Comparison of ENCODE assay signal across 21 cellular contexts in genomic region chr1:41618871-41619270, GRCh38.
DNase-seq lines count a peak whose midpoint lies in the region; ATAC-seq and TF ChIP-seq lines count a peak whose summit lies in the region.
"Had no signal": no experiment of that assay in that cellular context is flagged by ENCODE, and none has a peak within 500 bp of the region (broad histone marks: within the 10 kb centered on the region; RNA-seq: fewer than 3 reads in every experiment).

No MANE protein-coding gene starts in this region.

- no peak overlapping the region for H4K5ac ChIP-seq in IMR-90 (ENCODE audit: low read depth, low read length)

- no peak overlapping the region for H2BK20ac ChIP-seq in IMR-90 (ENCODE audit: low read depth, low read length)

- H3K27me3 ChIP-seq in IMR-90 (ENCODE audit: control insufficient read depth, insufficient read depth, low read length) (no peaks in the 10 kb centered on the region), lower lobe of right lung (ENCODE audit: low read depth) (no peaks in the 10 kb centered on the region)
- H3K27me3 ChIP-seq: BLaER1 had no signal

- H4K8ac ChIP-seq in IMR-90 (ENCODE audit: low read depth in 2 of 2, low read length in 2 of 2), result no peak overlapping the region

- CTCF ChIA-PET in activated CD8-positive, alpha-beta T cell treated with anti-CD3 and anti-CD28 coated beads, Interleukin-2, amount 10 ng/mL, durations not matched to agents 7 days and 5 days (lab: Charles Lee), result no interaction called here
- CTCF ChIA-PET in activated CD8-positive, alpha-beta T cell treated with anti-CD3 and anti-CD28 coated beads for 36 hours (lab: Charles Lee), result no interaction called here
- CTCF ChIA-PET in IMR-90 (lab: Yijun Ruan, JAX), result no interaction called here

- H3K9ac ChIP-seq in IMR-90 (ENCODE audit: low read depth, low read length), result no peak overlapping the region
- H3K9ac ChIP-seq: BLaER1, SK-N-SH had no signal

- H3K36me3 ChIP-seq in IMR-90 (ENCODE audit: control insufficient read depth, insufficient read depth, low read length), result no peaks in the 10 kb centered on the region
- H3K36me3 ChIP-seq in lower lobe of right lung, result no peaks in the 10 kb centered on the region
- H3K36me3 ChIP-seq: BLaER1, HAP-1 had no signal

- in situ Hi-C loops in IMR-90 (cut with MboI; ENCODE audit: low sequenced_read_pairs), result loop anchor here (5.0 kb wide), 1 partner anchor 48 kb away; no protein-coding TSS in a partner anchor

- TF ChIP-seq CTCF in activated CD8-positive, alpha-beta T cell treated with anti-CD3 and anti-CD28 coated beads for 36 hours (IDR thresholded peaks at IDR 0.05), result no peak
- TF ChIP-seq CTCF in IMR-90 (conservative IDR thresholded peaks at IDR 0.05; ENCODE audit: low read depth, low read length) (no peak), lower lobe of right lung (IDR thresholded peaks at IDR 0.05) (no peak)

- peaks cover 17 to 26% of the 10 kb centered on the region in 2 experiments; a peak in 3 of 4 replicates for H3K79me1 ChIP-seq in IMR-90 (ENCODE audit: low read depth in 1 of 2, low read length in 2 of 2)

- no peak overlapping the region for H3K56ac ChIP-seq in IMR-90 (ENCODE audit: extremely low read depth, insufficient read depth, low read length)

- POLR2A ChIA-PET in activated CD8-positive, alpha-beta T cell treated with anti-CD3 and anti-CD28 coated beads, Interleukin-2, amount 10 ng/mL, durations not matched to agents 7 days and 5 days (lab: Charles Lee), result no interaction called here
- POLR2A ChIA-PET in activated CD8-positive, alpha-beta T cell treated with anti-CD3 and anti-CD28 coated beads for 36 hours (lab: Charles Lee), result interaction anchor here (0.6 to 1.1 kb wide), 2 partner anchors 8 to 48 kb away, joined by 3 read pairs; no protein-coding TSS in a partner anchor
- POLR2A ChIA-PET in IMR-90 (lab: Charles Lee; ENCODE audit: unreplicated experiment), result no interaction called here

- no peak overlapping the region for H3K14ac ChIP-seq in IMR-90 (replicated peaks; ENCODE audit: low read depth, low read length)

- H2AFZ ChIP-seq in IMR-90 (replicated peaks; ENCODE audit: low read length, poor library complexity), result no peak overlapping the region

- peaks cover 33% of the 10 kb centered on the region for H3K4me1 Mint-ChIP-seq in activated CD8-positive, alpha-beta T cell treated with anti-CD3 and anti-CD28 coated beads, Interleukin-2, amount 10 ng/mL, durations not matched to agents 7 days and 5 days (ENCODE audit: low read depth)
- peaks cover 25% of the 10 kb centered on the region for H3K4me1 Mint-ChIP-seq in activated CD8-positive, alpha-beta T cell treated with anti-CD3 and anti-CD28 coated beads for 36 hours (ENCODE audit: low read depth)

- no peak for TF ChIP-seq POLR2A in IMR-90 (IDR thresholded peaks at IDR 0.05; ENCODE audit: low read depth, low read length)

- H3K27ac ChIP-seq in IMR-90 (ENCODE audit: insufficient read depth, low read length), result no peak overlapping the region
- H3K27ac ChIP-seq in lower lobe of right lung, result peak overlapping the region; percentile 64
- peak overlapping the region; percentile 88 for H3K27ac ChIP-seq in substantia nigra (ENCODE audit: low read depth, low read length, poor library complexity, severe bottlenecking)
- H3K27ac ChIP-seq: BLaER1 had no signal

- H3K27ac Mint-ChIP-seq in activated CD8-positive, alpha-beta T cell treated with anti-CD3 and anti-CD28 coated beads, Interleukin-2, amount 10 ng/mL, durations not matched to agents 7 days and 5 days, result peak overlapping the region; percentile 40
- H3K27ac Mint-ChIP-seq in activated CD8-positive, alpha-beta T cell treated with anti-CD3 and anti-CD28 coated beads for 36 hours, result no peak overlapping the region
- H3K27ac Mint-ChIP-seq: activated B cell treated with CpG ODN at 0.5 μM for 24 hours; activated CD4-positive, alpha-beta memory T cell treated with anti-CD3 and anti-CD28 coated beads, Interleukin-2, amount 10 ng/mL, durations not matched to agents 7 days and 5 days had no signal

- intact Hi-C loops in activated CD8-positive, alpha-beta T cell treated with anti-CD3 and anti-CD28 coated beads for 36 hours (cut with micrococcal nuclease), result no loop called here
- intact Hi-C loops in IMR-90 (cut with micrococcal nuclease) (no loop called here), lower lobe of right lung (cut with DNase I) (no loop called here)

- no peak for TF ChIP-seq RAD21 in IMR-90 (IDR thresholded peaks at IDR 0.05; ENCODE audit: low read length)

- no peak overlapping the region for H2AK9ac ChIP-seq in IMR-90 (replicated peaks; ENCODE audit: low read depth, low read length, poor library complexity)

- peak overlapping the region; percentile 35; the same call in 1 of the 2 replicates for H2AK5ac ChIP-seq in IMR-90 (ENCODE audit: low read depth, low read length)

- dilution Hi-C loops in IMR-90 (cut with HindIII; ENCODE audit: low sequenced_read_pairs, unreplicated experiment), result no loop called here

- H3K18ac ChIP-seq in IMR-90 (ENCODE audit: low read depth, low read length), result no peak overlapping the region; the same call in 1 of the 2 replicates

- ATAC-seq in activated CD8-positive, alpha-beta T cell treated with anti-CD3 and anti-CD28 coated beads, Interleukin-2, amount 10 ng/mL, durations not matched to agents 7 days and 5 days, result no peak
- ATAC-seq in activated CD8-positive, alpha-beta T cell treated with anti-CD3 and anti-CD28 coated beads for 36 hours, result no peak
- no peak for ATAC-seq in IMR-90 (ENCODE audit: low read depth)
- no peak for ATAC-seq in lower lobe of right lung
- ATAC-seq in GM18907 (IDR thresholded peaks at IDR 0.05; ENCODE audit: unreplicated experiment), result no peak

- H2BK120ac ChIP-seq in IMR-90 (ENCODE audit: low read depth, low read length), result 0 out of 2 replicates have a peak overlapping the region, but pooled peaks have one; percentile 8

- H3K4me1 ChIP-seq in IMR-90 (ENCODE audit: control insufficient read depth, insufficient read depth, low read length) (peaks cover 25% of the 10 kb centered on the region), lower lobe of right lung (peaks cover 37% of the 10 kb centered on the region)
- H3K4me1 ChIP-seq: HAP-1 had no signal

- 93% methylated on average over 4 of the region's 6 CpGs; no CpG with 5 or more reads in 1 of the 2 experiments for WGBS in IMR-90 (ENCODE audit: extremely low coverage in 2 of 2, insufficient read length in 1 of 2), 2 experiments

- no peak overlapping the region for H3K4ac ChIP-seq in IMR-90 (ENCODE audit: low read depth, low read length)

- no peak overlapping the region for H2BK5ac ChIP-seq in IMR-90 (ENCODE audit: low read depth, low read length, poor library complexity, severe bottlenecking)

- H3K9me3 ChIP-seq in IMR-90 (ENCODE audit: control insufficient read depth, insufficient read depth, low read length), result no peaks in the 10 kb centered on the region
- no peaks in the 10 kb centered on the region for H3K9me3 ChIP-seq in lower lobe of right lung
- H3K9me3 ChIP-seq: BLaER1, HAP-1, SK-N-SH had no signal

- peaks cover 23% of the 10 kb centered on the region; the same call in 1 of the 2 replicates for H3K9me1 ChIP-seq in IMR-90 (ENCODE audit: insufficient read depth, low read length)

- H3K36me3 Mint-ChIP-seq in activated CD8-positive, alpha-beta T cell treated with anti-CD3 and anti-CD28 coated beads, Interleukin-2, amount 10 ng/mL, durations not matched to agents 7 days and 5 days (ENCODE audit: low read depth), result peaks cover 2% of the 10 kb centered on the region
- H3K36me3 Mint-ChIP-seq in activated CD8-positive, alpha-beta T cell treated with anti-CD3 and anti-CD28 coated beads for 36 hours (ENCODE audit: low read depth), result peaks cover 45% of the 10 kb centered on the region

- no peak overlapping the region for H3K4me3 Mint-ChIP-seq in activated CD8-positive, alpha-beta T cell treated with anti-CD3 and anti-CD28 coated beads, Interleukin-2, amount 10 ng/mL, durations not matched to agents 7 days and 5 days
- H3K4me3 Mint-ChIP-seq in activated CD8-positive, alpha-beta T cell treated with anti-CD3 and anti-CD28 coated beads for 36 hours, result no peak overlapping the region
- H3K4me3 Mint-ChIP-seq: activated B cell treated with CpG ODN at 0.5 μM for 24 hours; activated CD4-positive, alpha-beta memory T cell treated with anti-CD3 and anti-CD28 coated beads, Interleukin-2, amount 10 ng/mL, durations not matched to agents 7 days and 5 days had no signal

- H3K27me3 Mint-ChIP-seq in activated CD8-positive, alpha-beta T cell treated with anti-CD3 and anti-CD28 coated beads, Interleukin-2, amount 10 ng/mL, durations not matched to agents 7 days and 5 days (ENCODE audit: low read depth), result no peaks in the 10 kb centered on the region
- no peaks in the 10 kb centered on the region for H3K27me3 Mint-ChIP-seq in activated CD8-positive, alpha-beta T cell treated with anti-CD3 and anti-CD28 coated beads for 36 hours
- H3K27me3 Mint-ChIP-seq: activated B cell treated with CpG ODN at 0.5 μM for 24 hours; activated CD4-positive, alpha-beta memory T cell treated with anti-CD3 and anti-CD28 coated beads, Interleukin-2, amount 10 ng/mL, durations not matched to agents 7 days and 5 days had no signal

- H3K9me3 Mint-ChIP-seq in activated CD8-positive, alpha-beta T cell treated with anti-CD3 and anti-CD28 coated beads, Interleukin-2, amount 10 ng/mL, durations not matched to agents 7 days and 5 days (ENCODE audit: insufficient read depth), result no peaks in the 10 kb centered on the region
- H3K9me3 Mint-ChIP-seq in activated CD8-positive, alpha-beta T cell treated with anti-CD3 and anti-CD28 coated beads for 36 hours, result no peaks in the 10 kb centered on the region
- H3K9me3 Mint-ChIP-seq: activated B cell treated with CpG ODN at 0.5 μM for 24 hours; activated CD4-positive, alpha-beta memory T cell treated with anti-CD3 and anti-CD28 coated beads, Interleukin-2, amount 10 ng/mL, durations not matched to agents 7 days and 5 days had no signal

- no peak overlapping the region for H2BK15ac ChIP-seq in IMR-90 (ENCODE audit: low read depth, low read length)

- DNase-seq in activated CD8-positive, alpha-beta T cell treated with anti-CD3 and anti-CD28 coated beads, Interleukin-2, amount 10 ng/mL, durations not matched to agents 7 days and 5 days, result no peak
- DNase-seq in activated CD8-positive, alpha-beta T cell treated with anti-CD3 and anti-CD28 coated beads for 36 hours, result no peak
- no peak for DNase-seq in IMR-90
- DNase-seq in lower lobe of right lung, result no peak
- no peak for DNase-seq in substantia nigra (lab: John Stamatoyannopoulos, UW)
- no peak for DNase-seq in RKO (ENCODE audit: low spot score)
- DNase-seq in epidermal melanocyte (ENCODE audit: insufficient read length, low spot score), result no peak
- DNase-seq: activated B cell treated with CpG ODN at 0.5 μM for 24 hours; activated CD4-positive, alpha-beta memory T cell treated with anti-CD3 and anti-CD28 coated beads, Interleukin-2, amount 10 ng/mL, durations not matched to agents 7 days and 5 days; activated T-cell treated with anti-CD3 and anti-CD28 coated beads for 4 hours; amniotic stem cell; cortex of kidney; NCI-H1048; NCI-H2029; NCI-H748 treated with DMSO at 0.1 percent for 48 hours; SK-N-SH; small intestine; stimulated activated CD4-positive, alpha-beta T cell treated with anti-CD3 and anti-CD28 coated beads, Interleukin-1b, Interleukin-23, amount 100 ng/mL, for 48 hours had no signal

- BruUV-seq in IMR-90 (replicated peaks; lab: Mats Ljungman, UMichigan), result no TSS peak

- no peak overlapping the region for H3K4me2 ChIP-seq in IMR-90 (ENCODE audit: low read depth, low read length)
- H3K4me2 ChIP-seq: BLaER1, SK-N-SH had no signal

- no peak overlapping the region for H3K23ac ChIP-seq in IMR-90 (ENCODE audit: low read depth, low read length)

- no peaks in the 10 kb centered on the region for H4K20me1 ChIP-seq in IMR-90 (ENCODE audit: insufficient read depth, low read length)
- H4K20me1 ChIP-seq: BLaER1 had no signal

- H3K4me3 ChIP-seq in IMR-90 (ENCODE audit: insufficient read depth, low read depth, low read length) (no peak overlapping the region), lower lobe of right lung (no peak overlapping the region)
- H3K4me3 ChIP-seq: BLaER1, HAP-1 had no signal

- H4K91ac ChIP-seq in IMR-90 (ENCODE audit: insufficient read depth, low read depth, low read length), result no peak overlapping the region
